ENCODE assay signal across 18 cellular contexts in the genomic region with DNA sequence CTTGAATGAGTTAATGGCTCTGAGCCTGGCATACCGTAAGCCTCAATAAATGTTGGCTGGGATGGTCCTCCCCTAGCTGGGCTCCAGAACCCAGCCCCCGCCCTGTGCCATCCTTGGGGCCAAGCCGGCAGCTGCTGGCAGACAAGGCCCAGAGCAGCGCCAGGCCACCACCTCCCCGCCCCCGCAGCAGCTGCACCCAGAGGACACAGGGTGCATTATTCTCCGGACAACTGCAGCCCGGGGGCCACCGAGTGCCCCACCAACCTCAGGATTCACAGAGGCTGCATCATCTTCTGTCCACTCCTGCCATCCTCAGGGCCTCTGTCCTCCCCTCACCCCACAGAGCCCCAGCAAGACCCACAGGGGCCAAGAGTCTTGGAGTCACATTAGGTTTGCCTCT.
DNase-seq lines count a peak whose midpoint lies in the region; ATAC-seq and TF ChIP-seq lines count a peak whose summit lies in the region.
"Had no signal": no experiment of that assay in that cellular context is flagged by ENCODE, and none has a peak within 500 bp of the region (broad histone marks: within the 10 kb centered on the region; RNA-seq: fewer than 3 reads in every experiment).

No MANE protein-coding gene starts in this region.

- peak overlapping the region; percentile 22 for H3K18ac ChIP-seq in neuronal stem cell (ENCODE audit: low read length)

- peaks cover 7% of the 10 kb centered on the region for H3K9me3 Mint-ChIP-seq in activated T-cell treated with anti-CD3 and anti-CD28 coated beads, Interleukin-2, amount 50 U/mL, for 24 hours
- peaks cover 6% of the 10 kb centered on the region for H3K9me3 Mint-ChIP-seq in activated T-cell treated with anti-CD3 and anti-CD28 coated beads, Interleukin-2, amount 50 U/mL, for 4 hours

- no peaks in the 10 kb centered on the region for H3K27me3 Mint-ChIP-seq in activated T-cell treated with anti-CD3 and anti-CD28 coated beads, Interleukin-2, amount 50 U/mL, for 24 hours
- H3K27me3 Mint-ChIP-seq in activated T-cell treated with anti-CD3 and anti-CD28 coated beads, Interleukin-2, amount 50 U/mL, for 4 hours (ENCODE audit: low read depth): no peaks in the 10 kb centered on the region
- H3K27me3 Mint-ChIP-seq: activated CD4-positive, alpha-beta T cell treated with anti-CD3 and anti-CD28 coated beads, Interleukin-2, amount 10 ng/mL, durations not matched to agents 24 days and 14 days; activated naive CD8-positive, alpha-beta T cell treated with anti-CD3 and anti-CD28 coated beads, Interleukin-2, amount 50 U/mL, for 24 hours had no signal

- H2AK5ac ChIP-seq in neuronal stem cell (ENCODE audit: low read depth, low read length): no peak overlapping the region

- WGBS in heart right ventricle, 2 donors: 46 to 74% methylated on average over 9 of the region's 9 CpGs
- WGBS in neuronal stem cell (ENCODE audit: extremely low coverage in 2 of 2, insufficient read length in 2 of 2, insufficient replicate concordance in 1 of 2), 2 donors: no CpG with 5 or more reads among the region's 9 CpGs
- 62 to 68% methylated on average over 3 to 9 of the region's 9 CpGs for WGBS in testis, 2 donors
- 77 to 92% (median 91%) methylated on average over 3 to 9 of the region's 9 CpGs for WGBS in stomach, 5 donors

- H3K27ac ChIP-seq in heart right ventricle (peak overlapping the region in 9 of 10 donors; percentile 17 to 76 (median 54)), neuronal stem cell (replicated peaks; ENCODE audit: low read length) (no peak overlapping the region), testis (no peak overlapping the region), stomach (no peak overlapping the region)

- H3K4ac ChIP-seq in neuronal stem cell (ENCODE audit: low read length): no peak overlapping the region

- no peak overlapping the region for H2BK15ac ChIP-seq in neuronal stem cell (ENCODE audit: low read length)

- H3K9ac ChIP-seq in neuronal stem cell (ENCODE audit: low read depth, low read length, poor library complexity): no peak overlapping the region

- H4K8ac ChIP-seq in neuronal stem cell (ENCODE audit: low read depth, low read length): no peak overlapping the region

- no peak overlapping the region for H2BK120ac ChIP-seq in neuronal stem cell (ENCODE audit: low read depth, low read length)

- no peak overlapping the region for H4K91ac ChIP-seq in neuronal stem cell (ENCODE audit: low read depth, low read length, poor library complexity)

- ATAC-seq in activated T-cell treated with anti-CD3 and anti-CD28 coated beads, Interleukin-2, amount 50 U/mL, for 4 hours: no peak
- peak; percentile 84 to 97 (median 91) for ATAC-seq in heart right ventricle
- no peak for ATAC-seq in HG02623 (IDR thresholded peaks at IDR 0.05; ENCODE audit: unreplicated experiment)
- ATAC-seq: activated naive CD8-positive, alpha-beta T cell treated with anti-CD3 and anti-CD28 coated beads, Interleukin-2, amount 50 U/mL, for 24 hours had no signal

- TF ChIP-seq CTCF in heart right ventricle (IDR thresholded peaks at IDR 0.05) (no peak), testis (IDR thresholded peaks at IDR 0.05) (no peak), stomach (IDR thresholded peaks at IDR 0.05) (no peak)

- H3K79me1 ChIP-seq in neuronal stem cell (ENCODE audit: low read depth, low read length): peaks cover 9% of the 10 kb centered on the region

- DNase-seq in activated T-cell treated with anti-CD3 and anti-CD28 coated beads, Interleukin-2, amount 50 U/mL, for 24 hours: no peak
- no peak for DNase-seq in activated T-cell treated with anti-CD3 and anti-CD28 coated beads, Interleukin-2, amount 50 U/mL, for 4 hours
- peak; percentile 77 to 79 for DNase-seq in heart right ventricle
- DNase-seq in neuronal stem cell (ENCODE audit: low spot score): no peak
- peak; percentile 87 for DNase-seq in testis
- DNase-seq in stomach: no peak
- DNase-seq in stimulated activated naive CD4-positive, alpha-beta T cell (lab: John Stamatoyannopoulos, UW): no peak
- DNase-seq: activated CD4-positive, alpha-beta T cell treated with anti-CD3 and anti-CD28 coated beads, Interleukin-2, amount 10 ng/mL, durations not matched to agents 24 days and 14 days; activated naive CD8-positive, alpha-beta T cell treated with anti-CD3 and anti-CD28 coated beads, Interleukin-2, amount 50 U/mL, for 24 hours; activated T-cell treated with anti-CD3 and anti-CD28 coated beads, Interleukin-2, amount 50 U/mL, for 48 hours; DMS79; islet precursor cell; Kasumi-1; NCI-H1417 treated with DMSO at 0.1 percent for 48 hours; stimulated activated CD4-positive, alpha-beta T cell treated with anti-CD3 and anti-CD28 coated beads, Interleukin-4, amount 100 ng/mL, for 1 hour; stimulated activated CD8-positive, alpha-beta memory T cell treated with anti-CD3 and anti-CD28 coated beads, Interleukin-4, amount 100 ng/mL, for 48 hours had no signal

- H3K4me3 ChIP-seq in heart right ventricle (no peak overlapping the region), neuronal stem cell (ENCODE audit: low read length in 2 of 2) (no peak overlapping the region), testis (no peak overlapping the region), stomach (no peak overlapping the region)
- H3K4me3 ChIP-seq: tibial nerve had no signal

- no peak overlapping the region for H2AFZ ChIP-seq in neuronal stem cell (ENCODE audit: low read length)

- no peak for TF ChIP-seq EP300 in stomach (IDR thresholded peaks at IDR 0.05)

- no peak overlapping the region for H3K23ac ChIP-seq in neuronal stem cell (ENCODE audit: low read depth, low read length, poor library complexity)

- TF ChIP-seq POLR2A in testis (IDR thresholded peaks at IDR 0.05) (no peak), stomach (IDR thresholded peaks at IDR 0.05) (no peak)

- intact Hi-C loops in heart right ventricle (cut with DNase I) (loop anchor here in 1 of 10 donors (5.0 kb wide), 1 partner anchor 43 kb away; no protein-coding TSS in a partner anchor), testis (cut with DNase I; ENCODE audit: low total_unique reads) (no loop called here), stomach (cut with DNase I; ENCODE audit: low total_unique reads) (no loop called here)

- H3K14ac ChIP-seq in neuronal stem cell (ENCODE audit: low read length): no peak overlapping the region

- no peak overlapping the region for H3K4me3 Mint-ChIP-seq in activated T-cell treated with anti-CD3 and anti-CD28 coated beads, Interleukin-2, amount 50 U/mL, for 24 hours
- H3K4me3 Mint-ChIP-seq in activated T-cell treated with anti-CD3 and anti-CD28 coated beads, Interleukin-2, amount 50 U/mL, for 4 hours: no peak overlapping the region
- H3K4me3 Mint-ChIP-seq: activated CD4-positive, alpha-beta T cell treated with anti-CD3 and anti-CD28 coated beads, Interleukin-2, amount 10 ng/mL, durations not matched to agents 24 days and 14 days; activated naive CD8-positive, alpha-beta T cell treated with anti-CD3 and anti-CD28 coated beads, Interleukin-2, amount 50 U/mL, for 24 hours had no signal

- H3K27me3 ChIP-seq in heart right ventricle: no peaks in the 10 kb centered on the region
- no peaks in the 10 kb centered on the region for H3K27me3 ChIP-seq in neuronal stem cell (ENCODE audit: control insufficient read depth in 3 of 3, insufficient read depth in 3 of 3, low read depth in 1 of 3, low read length in 3 of 3)
- no peaks in the 10 kb centered on the region for H3K27me3 ChIP-seq in testis
- H3K27me3 ChIP-seq in stomach: no peaks in the 10 kb centered on the region
- H3K27me3 ChIP-seq: tibial nerve had no signal

- H3K4me1 Mint-ChIP-seq in activated T-cell treated with anti-CD3 and anti-CD28 coated beads, Interleukin-2, amount 50 U/mL, for 24 hours (ENCODE audit: low read depth): peaks cover 28% of the 10 kb centered on the region
- H3K4me1 Mint-ChIP-seq in activated T-cell treated with anti-CD3 and anti-CD28 coated beads, Interleukin-2, amount 50 U/mL, for 4 hours (ENCODE audit: low read depth): peaks cover 17% of the 10 kb centered on the region

- no peak overlapping the region for H2BK12ac ChIP-seq in neuronal stem cell (ENCODE audit: low read length)

- H3K4me2 ChIP-seq in neuronal stem cell (ENCODE audit: insufficient read depth, low read length, poor library complexity, severe bottlenecking): no peak overlapping the region

- H3K27ac Mint-ChIP-seq in activated T-cell treated with anti-CD3 and anti-CD28 coated beads, Interleukin-2, amount 50 U/mL, for 24 hours: peak overlapping the region; percentile 50
- H3K27ac Mint-ChIP-seq: activated CD4-positive, alpha-beta T cell treated with anti-CD3 and anti-CD28 coated beads, Interleukin-2, amount 10 ng/mL, durations not matched to agents 24 days and 14 days; activated naive CD8-positive, alpha-beta T cell treated with anti-CD3 and anti-CD28 coated beads, Interleukin-2, amount 50 U/mL, for 24 hours had no signal

- H3K9me3 ChIP-seq in heart right ventricle (peaks cover 0 to 16% (median 0%) of the 10 kb centered on the region in 11 donors), neuronal stem cell (replicated peaks in 1 of 2; ENCODE audit: control insufficient read depth in 2 of 2, insufficient read depth in 1 of 2, low read depth in 1 of 2, low read length in 2 of 2) (peaks cover 18 to 39% of the 10 kb centered on the region in 2 donors), testis (no peaks in the 10 kb centered on the region), stomach (peaks cover 0 to 10% (median 5%) of the 10 kb centered on the region in 4 donors)

- no peak overlapping the region for H2BK5ac ChIP-seq in neuronal stem cell (ENCODE audit: low read length)

- peaks cover 0 to 42% (median 13%) of the 10 kb centered on the region in 9 donors for H3K4me1 ChIP-seq in heart right ventricle
- peaks cover 0 to 8% of the 10 kb centered on the region in 2 donors for H3K4me1 ChIP-seq in neuronal stem cell (ENCODE audit: control insufficient read depth in 2 of 2, insufficient read depth in 1 of 2, low read depth in 1 of 2, low read length in 2 of 2)
- H3K4me1 ChIP-seq in testis: peaks cover 16% of the 10 kb centered on the region
- peaks cover 3 to 26% (median 7%) of the 10 kb centered on the region in 4 donors for H3K4me1 ChIP-seq in stomach

- H3K36me3 Mint-ChIP-seq in activated T-cell treated with anti-CD3 and anti-CD28 coated beads, Interleukin-2, amount 50 U/mL, for 24 hours (ENCODE audit: low read depth): peaks cover 98% of the 10 kb centered on the region
- peaks cover 58% of the 10 kb centered on the region for H3K36me3 Mint-ChIP-seq in activated T-cell treated with anti-CD3 and anti-CD28 coated beads, Interleukin-2, amount 50 U/mL, for 4 hours (ENCODE audit: insufficient read depth)

- H3K36me3 ChIP-seq in heart right ventricle (peaks cover 0 to 95% (median 50%) of the 10 kb centered on the region in 9 donors), neuronal stem cell (replicated peaks in 1 of 2; ENCODE audit: control insufficient read depth in 2 of 2, insufficient read depth in 2 of 2, low read length in 2 of 2) (peaks cover 35 to 81% of the 10 kb centered on the region in 2 donors), testis (ENCODE audit: low read depth, missing control alignments) (no peaks in the 10 kb centered on the region), stomach (peaks cover 34 to 96% (median 93%) of the 10 kb centered on the region in 4 donors)

Comparison
In these comparisons a context has a peak if more than half of its experiments do, and no peak if none do; other contexts are left out.
1. DNase-seq: peak in heart right ventricle (2 of 2) and testis (single experiment); none in activated T-cell treated with anti-CD3 and anti-CD28 coated beads, Interleukin-2, amount 50 U/mL, for 24 hours (single experiment), activated T-cell treated with anti-CD3 and anti-CD28 coated beads, Interleukin-2, amount 50 U/mL, for 4 hours (single experiment), neuronal stem cell (single experiment), stomach (single experiment) and stimulated activated naive CD4-positive, alpha-beta T cell (0 of 6).
2. ATAC-seq: peak in heart right ventricle (8 of 8); none in activated T-cell treated with anti-CD3 and anti-CD28 coated beads, Interleukin-2, amount 50 U/mL, for 4 hours (0 of 2) and HG02623 (single experiment).
3. H3K27ac ChIP-seq: peak in heart right ventricle (9 of 10); none in neuronal stem cell (single experiment), testis (0 of 2) and stomach (0 of 5).